In genomic region chr19:1250374-1251232, GRCh38 we compare ENCODE assay signal across 1 cellular context.
TF ChIP-seq lines count a peak whose summit lies in the region.

No MANE protein-coding gene starts in this region.

TF ChIP-seq in HepG2, 621 proteins besides CTCF, POLR2A, EP300 and RAD21 (continued from another document and continues in another):
- TF ChIP-seq TP53 (CRISPR knock-in tag; conservative IDR thresholded peaks at IDR 0.05) (no peak), ZNF513 (CRISPR knock-in tag; conservative IDR thresholded peaks at IDR 0.05) (no peak), ZFYVE20 (CRISPR knock-in tag; IDR thresholded peaks at IDR 0.05; ENCODE audit: borderline replicate concordance, low read depth) (no peak), ZNF44 (CRISPR knock-in tag; IDR thresholded peaks at IDR 0.05) (no peak), ZNF609 (CRISPR knock-in tag; IDR thresholded peaks at IDR 0.05; ENCODE audit: borderline replicate concordance) (no peak), ZEB1 (IDR thresholded peaks at IDR 0.05; ENCODE audit: insufficient replicate concordance, low read depth) (no peak), TEAD2 (CRISPR knock-in tag; IDR thresholded peaks at IDR 0.05) (no peak), HMGA1 (CRISPR knock-in tag; conservative IDR thresholded peaks at IDR 0.05) (no peak), TBX3 (IDR thresholded peaks at IDR 0.05; ENCODE audit: borderline replicate concordance) (no peak), ZNF576 (CRISPR knock-in tag; IDR thresholded peaks at IDR 0.05) (no peak), IKZF1 (IDR thresholded peaks at IDR 0.05) (no peak), RFX5 (IDR thresholded peaks at IDR 0.05; ENCODE audit: low read depth, low read length) (no peak), ZBTB44 (CRISPR knock-in tag; IDR thresholded peaks at IDR 0.05) (no peak), ARNT2 (CRISPR knock-in tag; IDR thresholded peaks at IDR 0.05; ENCODE audit: low read depth) (no peak), PHF5A (CRISPR knock-in tag; IDR thresholded peaks at IDR 0.05; ENCODE audit: low read depth, unreplicated experiment) (no peak), CHD2 (IDR thresholded peaks at IDR 0.05; ENCODE audit: low read depth, low read length) (peak; percentile 38; the same call in 1 of the 2 replicates), RXRA (CRISPR knock-in tag; IDR thresholded peaks at IDR 0.05) (no peak), CBX5 (CRISPR knock-in tag; IDR thresholded peaks at IDR 0.05; ENCODE audit: borderline replicate concordance) (no peak), AGO2 (optimal IDR thresholded peaks at IDR 0.05; ENCODE audit: low read depth, low read length) (peak; percentile 40), ISL2 (CRISPR knock-in tag; IDR thresholded peaks at IDR 0.05) (no peak), SOX13 (IDR thresholded peaks at IDR 0.05) (no peak), SOX13 (CRISPR knock-in tag; conservative IDR thresholded peaks at IDR 0.05 in 1 of 2, IDR thresholded peaks at IDR 0.05 in 1 of 2) (peak in 1 of 2 experiments; percentile 78; a peak in 2 of 4 replicates), TFAP4 (IDR thresholded peaks at IDR 0.05; ENCODE audit: borderline replicate concordance, low read depth) (no peak), TFDP1 (CRISPR knock-in tag; IDR thresholded peaks at IDR 0.05; ENCODE audit: borderline replicate concordance) (no peak), TEAD3 (CRISPR knock-in tag; optimal IDR thresholded peaks at IDR 0.05; ENCODE audit: borderline replicate concordance) (no peak), SP1 (IDR thresholded peaks at IDR 0.05) (no peak), SP1 (CRISPR knock-in tag; IDR thresholded peaks at IDR 0.05) (no peak; the same call in 1 of the 2 replicates), MBD4 (IDR thresholded peaks at IDR 0.05; ENCODE audit: borderline replicate concordance, low read length) (no peak), ZNF770 (CRISPR knock-in tag; IDR thresholded peaks at IDR 0.05) (0 out of 2 replicates have a peak, but pooled peaks have one; percentile 19), ZNF430 (CRISPR knock-in tag; IDR thresholded peaks at IDR 0.05) (no peak), REXO4 (CRISPR knock-in tag; IDR thresholded peaks at IDR 0.05; ENCODE audit: borderline replicate concordance) (no peak), PAWR (CRISPR knock-in tag; IDR thresholded peaks at IDR 0.05; ENCODE audit: borderline replicate concordance) (no peak), MTF1 (CRISPR knock-in tag; IDR thresholded peaks at IDR 0.05) (no peak), ZNF207 (IDR thresholded peaks at IDR 0.05; ENCODE audit: borderline replicate concordance) (no peak), ZNF563 (CRISPR knock-in tag; IDR thresholded peaks at IDR 0.05) (no peak), ZFP36L1 (CRISPR knock-in tag; IDR thresholded peaks at IDR 0.05) (no peak), SMAD9 (CRISPR knock-in tag; IDR thresholded peaks at IDR 0.05) (no peak), ESRRA (CRISPR knock-in tag; IDR thresholded peaks at IDR 0.05; ENCODE audit: low read depth) (no peak), ZNF281 (CRISPR knock-in tag; IDR thresholded peaks at IDR 0.05; ENCODE audit: borderline replicate concordance) (peak; percentile 78; the same call in 1 of the 2 replicates), NCOR1 (IDR thresholded peaks at IDR 0.05; ENCODE audit: borderline replicate concordance, low read length) (peak; percentile 24; the same call in 1 of the 2 replicates), HNRNPK (IDR thresholded peaks at IDR 0.05; ENCODE audit: low read depth, low read length, poor library complexity, severe bottlenecking) (peak; percentile 28), ZNF552 (CRISPR knock-in tag; IDR thresholded peaks at IDR 0.05; ENCODE audit: borderline replicate concordance) (no peak), TIGD3 (CRISPR knock-in tag; IDR thresholded peaks at IDR 0.05; ENCODE audit: borderline replicate concordance) (no peak), SAP130 (CRISPR knock-in tag; IDR thresholded peaks at IDR 0.05; ENCODE audit: low read depth) (peak; percentile 38; the same call in 1 of the 2 replicates), ZSCAN25 (CRISPR knock-in tag; IDR thresholded peaks at IDR 0.05) (no peak)
